9 cellular contexts compared by ENCODE assay signal in genomic region chr2:119174216-119174992, GRCh38. TPM values are rescaled to one million over a fixed set of nuclear protein-coding genes. Genes with fewer than 3 reads are reported as not detected.
A peak's percentile ranks its signal among the peaks of the same experiment; 100 is the strongest.
DNase-seq lines count a peak whose midpoint lies in the region; ATAC-seq and TF ChIP-seq lines count a peak whose summit lies in the region.
"Had no signal": no experiment of that assay in that cellular context is flagged by ENCODE, and none has a peak within 500 bp of the region (broad histone marks: within the 10 kb centered on the region; RNA-seq: fewer than 3 reads in every experiment).

No MANE protein-coding gene starts in this region.

- TF ChIP-seq CTCF in AG04449 (IDR thresholded peaks at IDR 0.05; ENCODE audit: insufficient read depth, low read length, missing control alignments): peak; percentile 80
- peak; percentile 62 for TF ChIP-seq CTCF in hepatocyte (IDR thresholded peaks at IDR 0.05; ENCODE audit: poor library complexity)

- H3K36me3 ChIP-seq in hepatocyte (replicated peaks; ENCODE audit: insufficient read depth, low read depth): no peaks in the 10 kb centered on the region

- 60% methylated on average over 22 of the region's 22 CpGs for WGBS in hepatocyte (ENCODE audit: low lambda C conversion rate, missing lambda C conversion rate)

- DNase-seq in AG04449 (ENCODE audit: low read depth, low spot score) (no peak), RPMI8226 (peak; percentile 60), hepatocyte (ENCODE audit: low spot score) (peak; percentile 39), NCI-H128 (lab: John Stamatoyannopoulos, UW; ENCODE audit: unreplicated experiment) (no peak)
- DNase-seq in activated naive CD4-positive, alpha-beta T cell (lab: John Stamatoyannopoulos, UW): peak; percentile 13 to 46 (median 44)
- peak; percentile 69 to 71 for DNase-seq in stimulated activated CD4-positive, alpha-beta T cell treated with anti-CD3 and anti-CD28 coated beads, Interleukin-2, amount 100 ng/mL, for 24 hours
- DNase-seq: left cardiac atrium had no signal

- no peaks in the 10 kb centered on the region for H3K9me3 ChIP-seq in hepatocyte (ENCODE audit: low read depth)

- H3K4me1 ChIP-seq in hepatocyte (ENCODE audit: insufficient read depth): no peaks in the 10 kb centered on the region

- H3K79me2 ChIP-seq in hepatocyte: no peaks in the 10 kb centered on the region

- no peak overlapping the region for H3K27ac ChIP-seq in hepatocyte

- H2AFZ ChIP-seq in hepatocyte: no peak overlapping the region

- H3K27me3 ChIP-seq in hepatocyte: peaks cover under 1% of the 10 kb centered on the region

- H3K9me2 ChIP-seq in hepatocyte (replicated peaks; ENCODE audit: insufficient read depth): no peaks in the 10 kb centered on the region

- POLR2A ChIA-PET in AG04449 (lab: Yijun Ruan, JAX): no interaction called here

- ATAC-seq in GM18499 (IDR thresholded peaks at IDR 0.05; ENCODE audit: insufficient read depth, unreplicated experiment) (peak; percentile 57), HG03442 (IDR thresholded peaks at IDR 0.05; ENCODE audit: unreplicated experiment) (peak; percentile 76)

- H4K20me1 ChIP-seq in hepatocyte (ENCODE audit: insufficient read depth, poor library complexity, severe bottlenecking): no peaks in the 10 kb centered on the region

- H3K4me2 ChIP-seq in hepatocyte: no peak overlapping the region

- CTCF ChIA-PET in AG04449 (lab: Yijun Ruan, JAX): interaction anchor here (1.0 to 3.2 kb wide), 5 partner anchors 11 to 302 kb away, joined by 3 to 13 read pairs (median 7); no protein-coding TSS in a partner anchor

- H3K4me3 ChIP-seq in AG04449 (ENCODE audit: low read depth, low read length) (no peak overlapping the region), hepatocyte (no peak overlapping the region)

RNA-seq across cellular contexts. Expression of gene C1QL2, which starts 15.9 kb away (rescaled TPM):
- total RNA-seq in hepatocyte: 3.7 and 4.9 TPM in 2 replicates
- 9.9 and 12.9 TPM in 2 replicates for polyA plus RNA-seq in hepatocyte
- total RNA-seq: left cardiac atrium had no signal

RNA-seq across cellular contexts. Expression of gene STEAP3, which starts 49.2 kb away (rescaled TPM):
- 10.2 and 11.2 TPM in 2 replicates for total RNA-seq in hepatocyte
- polyA plus RNA-seq in hepatocyte: 7.1 and 12.0 TPM in 2 replicates

Comparison
In these comparisons a context has a peak if more than half of its experiments do, and no peak if none do; other contexts are left out.
1. DNase-seq: peak in RPMI8226 (single experiment), activated naive CD4-positive, alpha-beta T cell (4 of 4), hepatocyte (single experiment) and stimulated activated CD4-positive, alpha-beta T cell treated with anti-CD3 and anti-CD28 coated beads, Interleukin-2, amount 100 ng/mL, for 24 hours (2 of 2); none in AG04449 (single experiment) and NCI-H128 (single experiment).